Comparison of ENCODE assay signal across 8 cellular contexts in genomic region chr13:31965361-31966066, GRCh38.
DNase-seq lines count a peak whose midpoint lies in the region; ATAC-seq and TF ChIP-seq lines count a peak whose summit lies in the region.

No MANE protein-coding gene starts in this region.

- no peak overlapping the region for H3K4ac ChIP-seq in H9 (ENCODE audit: low read depth, low read length)

- no peaks in the 10 kb centered on the region for H3K9me3 ChIP-seq in mucosa of descending colon
- H3K9me3 ChIP-seq in H9 (ENCODE audit: control insufficient read depth, low read depth, low read length), result no peaks in the 10 kb centered on the region

- no peaks in the 10 kb centered on the region for H3K23me2 ChIP-seq in H9 (ENCODE audit: insufficient read length, low read depth, low read length, poor library complexity, severe bottlenecking)

- H3K27me3 ChIP-seq in H9 (ENCODE audit: insufficient read depth, low read length), result no peaks in the 10 kb centered on the region

- H3K27ac ChIP-seq in VCaP (peak overlapping the region; percentile 57), H9 (ENCODE audit: insufficient read length, low read depth, low read length) (no peak overlapping the region)

- H2BK15ac ChIP-seq in H9 (ENCODE audit: low read depth, low read length), result no peak overlapping the region

- no peak for TF ChIP-seq CTCF in VCaP (conservative IDR thresholded peaks at IDR 0.05)
- TF ChIP-seq CTCF in mucosa of descending colon (IDR thresholded peaks at IDR 0.05), result no peak
- no peak for TF ChIP-seq CTCF in H9 (conservative IDR thresholded peaks at IDR 0.05)

- no peaks in the 10 kb centered on the region for H4K20me1 ChIP-seq in H9 (ENCODE audit: control insufficient read depth, insufficient read depth, insufficient read length)

- no peaks in the 10 kb centered on the region for H3K36me3 ChIP-seq in mucosa of descending colon (ENCODE audit: low read depth)

- H2BK12ac ChIP-seq in H9 (ENCODE audit: insufficient read length, low read depth, low read length), result no peak overlapping the region

- H3K9ac ChIP-seq in H9 (ENCODE audit: extremely low read depth, insufficient read length, low read length), result no peak overlapping the region

- no peak overlapping the region for H3K23ac ChIP-seq in H9 (ENCODE audit: insufficient read length, low read depth, low read length)

- H3K4me2 ChIP-seq in H9 (ENCODE audit: insufficient read depth, insufficient read length, low read length), result no peak overlapping the region

- no peak overlapping the region for H3K14ac ChIP-seq in H9 (ENCODE audit: insufficient read depth, low read length)

- H2AK5ac ChIP-seq in H9 (ENCODE audit: insufficient read length, low read length), result no peak overlapping the region

- no peak overlapping the region for H3K4me3 Mint-ChIP-seq in H9

- H3K79me2 ChIP-seq in H9 (ENCODE audit: insufficient read depth, low read length), result no peaks in the 10 kb centered on the region

- no peaks in the 10 kb centered on the region for H3K27me3 Mint-ChIP-seq in H9 (ENCODE audit: low read depth)

- no peak overlapping the region for H3K56ac ChIP-seq in H9 (ENCODE audit: insufficient read length, low read depth, low read length)

- no peak overlapping the region for H2BK5ac ChIP-seq in H9 (ENCODE audit: insufficient read length, low read length)

- no peaks in the 10 kb centered on the region for H3K4me1 ChIP-seq in mucosa of descending colon (ENCODE audit: low read depth)
- no peaks in the 10 kb centered on the region for H3K4me1 ChIP-seq in H9 (ENCODE audit: insufficient read depth, low read length)

- H2BK20ac ChIP-seq in H9 (ENCODE audit: low read depth, low read length, poor library complexity, severe bottlenecking), result no peak overlapping the region

- H3K18ac ChIP-seq in H9 (ENCODE audit: insufficient read length, low read depth, low read length), result no peak overlapping the region

- no peak overlapping the region for H4K8ac ChIP-seq in H9 (replicated peaks; ENCODE audit: insufficient read length, low read depth, low read length)

- ATAC-seq in GM18867 (IDR thresholded peaks at IDR 0.05; ENCODE audit: unreplicated experiment), result peak; percentile 88
- ATAC-seq in HG02852 (IDR thresholded peaks at IDR 0.05; ENCODE audit: unreplicated experiment), result peak; percentile 97
- ATAC-seq in mucosa of descending colon, result peak; percentile 72

- H4K5ac ChIP-seq in H9 (ENCODE audit: insufficient read length, low read depth, low read length), result no peak overlapping the region

- intact Hi-C loops in mucosa of descending colon (cut with DNase I, micrococcal nuclease), result no loop called here

- H2AFZ ChIP-seq in H9 (ENCODE audit: low read length), result no peak overlapping the region

- no peaks in the 10 kb centered on the region for H3K79me1 ChIP-seq in H9 (ENCODE audit: insufficient read depth, low read depth, low read length, poor library complexity, severe bottlenecking)

- no peak overlapping the region for H3K4me3 ChIP-seq in mucosa of descending colon

- H4K91ac ChIP-seq in H9 (ENCODE audit: insufficient read length, low read depth, low read length), result no peak overlapping the region

- H2BK120ac ChIP-seq in H9 (ENCODE audit: low read depth, low read length, poor library complexity, severe bottlenecking), result no peak overlapping the region

- peaks cover 7 to 12% of the 10 kb centered on the region in 2 experiments for H3K9me3 Mint-ChIP-seq in H9

- no peak overlapping the region for H3T11ph ChIP-seq in H9 (ENCODE audit: low read length)

- H3K4me1 Mint-ChIP-seq in H9, result no peaks in the 10 kb centered on the region

- no peak for DNase-seq in mucosa of descending colon
- no peak for DNase-seq in anterior cingulate cortex (lab: John Stamatoyannopoulos, UW)
- no peak for DNase-seq in NCI-H1105 (lab: John Stamatoyannopoulos, UW)
- no peak for DNase-seq in activated CD4-positive, CD25-positive, alpha-beta regulatory T cell treated with anti-CD3 and anti-CD28 coated beads, Interleukin-2, amount 50 U/mL, for 72 hours
- DNase-seq in H9, result no peak

- peaks cover 0 to 8% (median 6%) of the 10 kb centered on the region in 3 experiments; a peak in 4 of 7 replicates for H3K36me3 Mint-ChIP-seq in H9 (ENCODE audit: insufficient read depth in 1 of 3, low read depth in 3 of 3)

- no peak overlapping the region for H3K27ac Mint-ChIP-seq in H9

- WGBS in H9 (ENCODE audit: extremely low coverage, insufficient read length, low lambda C conversion rate), result no CpG with 5 or more reads among the region's 3 CpGs
